13 cellular contexts compared by ENCODE assay signal in the genomic region with DNA sequence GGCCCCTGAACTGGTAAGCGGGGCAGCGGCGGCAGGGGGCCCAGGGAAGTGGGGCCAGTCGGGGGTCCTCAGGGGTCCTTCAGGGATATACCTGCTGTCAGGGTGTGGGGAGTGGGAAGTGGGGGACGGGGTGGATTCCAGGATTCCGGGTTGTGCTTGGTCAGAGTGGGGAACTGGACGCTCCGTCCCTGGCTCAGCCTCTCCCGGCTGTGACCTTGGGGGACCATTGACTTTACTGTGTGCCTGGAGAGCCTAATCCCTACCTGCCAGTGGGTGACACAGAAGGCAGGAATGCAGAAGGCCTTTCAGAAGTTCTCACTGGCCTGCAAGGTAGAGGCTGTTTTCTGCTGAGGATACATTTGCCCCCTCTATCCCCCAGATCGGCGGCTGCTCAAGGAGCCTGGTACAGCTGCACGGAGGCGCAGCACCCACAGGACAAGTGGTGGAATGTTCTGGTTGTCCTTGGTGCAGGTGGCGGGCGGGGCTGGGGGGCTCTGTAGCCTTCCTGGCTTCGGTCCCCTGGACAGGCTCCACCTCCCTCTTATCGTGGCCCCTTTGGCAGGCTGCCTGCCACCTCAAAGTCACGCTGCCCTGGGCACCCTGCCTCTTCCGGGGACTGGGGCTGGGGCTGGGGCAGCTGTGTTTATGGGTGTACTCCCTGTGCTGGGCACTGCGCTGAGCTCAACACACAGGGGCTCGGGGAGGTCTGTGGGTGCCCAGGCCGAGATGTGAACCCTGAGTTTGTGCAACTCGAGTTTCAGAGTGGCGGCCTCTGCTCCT. TPM values are rescaled to one million over a fixed set of nuclear protein-coding genes. Genes with fewer than 3 reads are reported as not detected.
DNase-seq lines count a peak whose midpoint lies in the region; ATAC-seq and TF ChIP-seq lines count a peak whose summit lies in the region.
"Had no signal": no experiment of that assay in that cellular context is flagged by ENCODE, and none has a peak within 500 bp of the region (broad histone marks: within the 10 kb centered on the region; RNA-seq: fewer than 3 reads in every experiment).

No MANE protein-coding gene starts in this region.

- H3K9me3 ChIP-seq in spleen, result no peaks in the 10 kb centered on the region

- intact Hi-C loops in activated CD4-positive, alpha-beta T cell treated with anti-CD3 and anti-CD28 coated beads for 36 hours (cut with DNase I, micrococcal nuclease), result loop anchor here in 1 of 2 experiments (2.0 kb wide), 1 partner anchor 14 kb away; no protein-coding TSS in a partner anchor
- intact Hi-C loops in activated CD4-positive, alpha-beta T cell treated with anti-CD3 and anti-CD28 coated beads, Interleukin-2, amount 10 ng/mL, durations not matched to agents 24 days and 14 days (cut with micrococcal nuclease), result no loop called here
- intact Hi-C loops in spleen (cut with DNase I; ENCODE audit: low total_unique reads), result no loop called here

- H3K27ac Mint-ChIP-seq in activated CD4-positive, alpha-beta T cell treated with anti-CD3 and anti-CD28 coated beads for 36 hours, result no peak overlapping the region
- no peak overlapping the region for H3K27ac Mint-ChIP-seq in activated CD4-positive, alpha-beta T cell treated with anti-CD3 and anti-CD28 coated beads, Interleukin-2, amount 10 ng/mL, durations not matched to agents 24 days and 14 days
- H3K27ac Mint-ChIP-seq: activated naive CD4-positive, alpha-beta T cell treated with anti-CD3 and anti-CD28 coated beads, Interleukin-2, amount 50 U/mL, for 72 hours had no signal

- H3K36me3 ChIP-seq in spleen, result no peaks in the 10 kb centered on the region

- ATAC-seq in activated CD4-positive, alpha-beta T cell treated with anti-CD3 and anti-CD28 coated beads for 36 hours, result no peak
- no peak for ATAC-seq in GM18867 (IDR thresholded peaks at IDR 0.05; ENCODE audit: unreplicated experiment)
- ATAC-seq: activated CD4-positive, CD25-positive, alpha-beta regulatory T cell treated with anti-CD3 and anti-CD28 coated beads, Interleukin-2, amount 50 U/mL, for 24 hours; activated naive CD4-positive, alpha-beta T cell treated with anti-CD3 and anti-CD28 coated beads, Interleukin-2, amount 50 U/mL, for 72 hours had no signal

- H3K27ac ChIP-seq in spleen, result peak overlapping the region in 1 of 8 donors; percentile 16
- H3K27ac ChIP-seq: hepatocyte had no signal

- H3K27me3 Mint-ChIP-seq in activated CD4-positive, alpha-beta T cell treated with anti-CD3 and anti-CD28 coated beads for 36 hours, result no peaks in the 10 kb centered on the region
- H3K27me3 Mint-ChIP-seq in activated CD4-positive, alpha-beta T cell treated with anti-CD3 and anti-CD28 coated beads, Interleukin-2, amount 10 ng/mL, durations not matched to agents 24 days and 14 days, result no peaks in the 10 kb centered on the region

- TF ChIP-seq POLR2A in spleen (IDR thresholded peaks at IDR 0.05), result no peak

- peaks cover 13 to 74% (median 49%) of the 10 kb centered on the region in 6 donors for H3K4me1 ChIP-seq in spleen

- H3K4me3 ChIP-seq in spleen, result no peak overlapping the region
- H3K4me3 ChIP-seq: hepatocyte had no signal

- H3K4me1 Mint-ChIP-seq in activated CD4-positive, alpha-beta T cell treated with anti-CD3 and anti-CD28 coated beads for 36 hours, result peaks cover 40% of the 10 kb centered on the region
- peaks cover 17% of the 10 kb centered on the region for H3K4me1 Mint-ChIP-seq in activated CD4-positive, alpha-beta T cell treated with anti-CD3 and anti-CD28 coated beads, Interleukin-2, amount 10 ng/mL, durations not matched to agents 24 days and 14 days

- POLR2A ChIA-PET in activated CD4-positive, alpha-beta T cell treated with anti-CD3 and anti-CD28 coated beads for 36 hours (lab: Charles Lee), result no interaction called here

- CTCF ChIA-PET in activated CD4-positive, alpha-beta T cell treated with anti-CD3 and anti-CD28 coated beads for 36 hours (lab: Charles Lee), result no interaction called here

- 72 to 81% (median 74%) methylated on average over 16 to 24 of the region's 24 CpGs for WGBS in spleen, 5 donors

- no peaks in the 10 kb centered on the region for H3K27me3 ChIP-seq in spleen (replicated peaks in 1 of 7)
- H3K27me3 ChIP-seq: hepatocyte had no signal

- no peak for TF ChIP-seq CTCF in spleen (IDR thresholded peaks at IDR 0.05 in 8 of 11, conservative IDR thresholded peaks at IDR 0.05 in 3 of 11)

- no peaks in the 10 kb centered on the region for H3K9me3 Mint-ChIP-seq in activated CD4-positive, alpha-beta T cell treated with anti-CD3 and anti-CD28 coated beads for 36 hours (ENCODE audit: low read depth)
- H3K9me3 Mint-ChIP-seq in activated CD4-positive, alpha-beta T cell treated with anti-CD3 and anti-CD28 coated beads, Interleukin-2, amount 10 ng/mL, durations not matched to agents 24 days and 14 days, result no peaks in the 10 kb centered on the region
- H3K9me3 Mint-ChIP-seq: activated naive CD4-positive, alpha-beta T cell treated with anti-CD3 and anti-CD28 coated beads, Interleukin-2, amount 50 U/mL, for 72 hours had no signal

- DNase-seq in activated CD4-positive, alpha-beta T cell treated with anti-CD3 and anti-CD28 coated beads for 36 hours, result peak; percentile 6
- DNase-seq in activated CD4-positive, alpha-beta T cell treated with anti-CD3 and anti-CD28 coated beads, Interleukin-2, amount 10 ng/mL, durations not matched to agents 24 days and 14 days, result no peak
- DNase-seq in RPMI8226, result peak; percentile 93
- peak; percentile 61 for DNase-seq in islet precursor cell
- peak; percentile 90 for DNase-seq in spleen
- no peak for DNase-seq in dedifferentiated amniotic fluid mesenchymal stem cell (ENCODE audit: extremely low spot score)
- DNase-seq in NCI-H526 treated with DMSO at 0.1 percent for 48 hours (lab: John Stamatoyannopoulos, UW), result no peak
- DNase-seq: effector CD4-positive, alpha-beta T cell had no signal

- H3K36me3 Mint-ChIP-seq in activated CD4-positive, alpha-beta T cell treated with anti-CD3 and anti-CD28 coated beads for 36 hours (ENCODE audit: low read depth), result no peaks in the 10 kb centered on the region
- no peaks in the 10 kb centered on the region for H3K36me3 Mint-ChIP-seq in activated CD4-positive, alpha-beta T cell treated with anti-CD3 and anti-CD28 coated beads, Interleukin-2, amount 10 ng/mL, durations not matched to agents 24 days and 14 days (ENCODE audit: low read depth)
- H3K36me3 Mint-ChIP-seq: activated naive CD4-positive, alpha-beta T cell treated with anti-CD3 and anti-CD28 coated beads, Interleukin-2, amount 50 U/mL, for 72 hours had no signal

- H3K4me3 Mint-ChIP-seq in activated CD4-positive, alpha-beta T cell treated with anti-CD3 and anti-CD28 coated beads for 36 hours, result no peak overlapping the region
- H3K4me3 Mint-ChIP-seq in activated CD4-positive, alpha-beta T cell treated with anti-CD3 and anti-CD28 coated beads, Interleukin-2, amount 10 ng/mL, durations not matched to agents 24 days and 14 days, result no peak overlapping the region

RNA-seq across cellular contexts. Expression of a gene that starts 18.4 kb away (rescaled TPM):
- 10 to 100 TPM in 1 of 2 experiments, 1 to 10 TPM in 1; 9.1 to 10.9 TPM for total RNA-seq in activated CD4-positive, alpha-beta T cell treated with anti-CD3 and anti-CD28 coated beads for 36 hours
- 6.4 TPM in 2 replicates for total RNA-seq in activated CD4-positive, alpha-beta T cell treated with anti-CD3 and anti-CD28 coated beads, Interleukin-2, amount 10 ng/mL, durations not matched to agents 24 days and 14 days
- 10 to 100 TPM; 10.9 to 21.6 (median 18.3) TPM for total RNA-seq in spleen
- 1 to 10 TPM; 3.3 to 6.5 (median 3.6) TPM for polyA plus RNA-seq in spleen

RNA-seq across cellular contexts. Expression of a gene that starts 18.9 kb away (rescaled TPM):
- under 1 TPM in 1 of 2 experiments, not detected in 1; 0.05 TPM for total RNA-seq in activated CD4-positive, alpha-beta T cell treated with anti-CD3 and anti-CD28 coated beads for 36 hours
- total RNA-seq in activated CD4-positive, alpha-beta T cell treated with anti-CD3 and anti-CD28 coated beads, Interleukin-2, amount 10 ng/mL, durations not matched to agents 24 days and 14 days, result not detected in 2 replicates
- under 1 TPM in 3 of 7 donors, not detected in 4; 0.10 to 0.16 (median 0.15) TPM for total RNA-seq in spleen
- polyA plus RNA-seq in spleen, result under 1 TPM; 0.02 to 0.28 (median 0.19) TPM
- total RNA-seq: activated naive CD4-positive, alpha-beta T cell treated with anti-CD3 and anti-CD28 coated beads, Interleukin-2, amount 50 U/mL, for 72 hours; myocyte had no signal

Comparison
In these comparisons a context has a peak if more than half of its experiments do, and no peak if none do; other contexts are left out.
1. DNase-seq: peak in activated CD4-positive, alpha-beta T cell treated with anti-CD3 and anti-CD28 coated beads for 36 hours (single experiment), RPMI8226 (single experiment), islet precursor cell (single experiment) and spleen (single experiment); none in activated CD4-positive, alpha-beta T cell treated with anti-CD3 and anti-CD28 coated beads, Interleukin-2, amount 10 ng/mL, durations not matched to agents 24 days and 14 days (single experiment), dedifferentiated amniotic fluid mesenchymal stem cell (single experiment) and NCI-H526 treated with DMSO at 0.1 percent for 48 hours (single experiment).